11 cellular contexts compared by ENCODE assay signal in the genomic region with DNA sequence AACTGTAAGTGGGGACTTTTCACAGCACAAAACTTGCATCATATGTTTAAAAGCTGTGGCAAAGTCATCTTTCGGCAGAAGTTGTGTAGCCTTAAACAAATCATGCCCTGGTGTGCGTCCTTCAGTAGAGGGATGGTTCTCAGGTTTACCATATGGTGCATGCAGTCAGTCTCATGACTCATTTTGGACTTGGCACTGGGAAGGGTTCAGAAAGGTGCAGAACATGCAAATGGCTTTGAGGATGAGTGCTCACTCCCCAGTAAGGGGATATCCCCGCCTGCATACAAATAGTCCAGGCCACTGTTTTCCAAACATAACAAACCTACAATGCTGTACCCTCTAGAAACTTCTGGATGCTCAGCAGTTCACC.
DNase-seq lines count a peak whose midpoint lies in the region; ATAC-seq and TF ChIP-seq lines count a peak whose summit lies in the region.
"Had no signal": no experiment of that assay in that cellular context is flagged by ENCODE, and none has a peak within 500 bp of the region (broad histone marks: within the 10 kb centered on the region; RNA-seq: fewer than 3 reads in every experiment).

No MANE protein-coding gene starts in this region.

- intact Hi-C loops in sciatic nerve (cut with DNase I) (no loop called here), left ventricle myocardium inferior (cut with micrococcal nuclease) (no loop called here)

- H3K9me3 Mint-ChIP-seq in natural killer cell treated with Interleukin-12 subunit alpha and Interleukin-12 subunit beta and Interleukin-15 and Interleukin-18, amount 100 ng/mL, for 72 hours = no peaks in the 10 kb centered on the region

- POLR2A ChIA-PET in GM10248 (lab: Yijun Ruan, JAX) = no interaction called here

- H3K4me3 Mint-ChIP-seq in natural killer cell treated with Interleukin-12 subunit alpha and Interleukin-12 subunit beta and Interleukin-15 and Interleukin-18, amount 100 ng/mL, for 72 hours = no peak overlapping the region

- H3K36me3 Mint-ChIP-seq in natural killer cell treated with Interleukin-12 subunit alpha and Interleukin-12 subunit beta and Interleukin-15 and Interleukin-18, amount 100 ng/mL, for 72 hours = no peaks in the 10 kb centered on the region

- H3K27me3 ChIP-seq in left ventricle myocardium inferior (ENCODE audit: low read depth) = peaks cover 21% of the 10 kb centered on the region

- H3K27ac ChIP-seq in left ventricle myocardium inferior (replicated peaks) = no peak overlapping the region
- H3K27ac ChIP-seq: skin epidermis had no signal

- no peaks in the 10 kb centered on the region for H3K4me1 ChIP-seq in left ventricle myocardium inferior

- H3K27me3 Mint-ChIP-seq in natural killer cell treated with Interleukin-12 subunit alpha and Interleukin-12 subunit beta and Interleukin-15 and Interleukin-18, amount 100 ng/mL, for 72 hours = peaks cover 9 to 16% of the 10 kb centered on the region in 2 donors

- H3K4me3 ChIP-seq in left ventricle myocardium inferior = no peak overlapping the region
- H3K4me3 ChIP-seq: skin epidermis had no signal

- H3K9me3 ChIP-seq in left ventricle myocardium inferior (replicated peaks) = no peaks in the 10 kb centered on the region

- no peak for TF ChIP-seq CTCF in GM10248 (IDR thresholded peaks at IDR 0.05; ENCODE audit: control extremely low read depth, extremely low read depth, low read depth, missing control alignments)
- no peak for TF ChIP-seq CTCF in left ventricle myocardium inferior (IDR thresholded peaks at IDR 0.05; ENCODE audit: borderline replicate concordance)

- ATAC-seq in GM19328 (IDR thresholded peaks at IDR 0.05; ENCODE audit: unreplicated experiment) (peak; percentile 91), HG02759 (IDR thresholded peaks at IDR 0.05; ENCODE audit: unreplicated experiment) (peak; percentile 95), HG03460 (IDR thresholded peaks at IDR 0.05; ENCODE audit: unreplicated experiment) (peak; percentile 86), sciatic nerve (no peak)
- ATAC-seq in natural killer cell treated with Interleukin-12 subunit alpha and Interleukin-12 subunit beta and Interleukin-15 and Interleukin-18, amount 100 ng/mL, for 72 hours = no peak

- no peaks in the 10 kb centered on the region for H3K36me3 ChIP-seq in left ventricle myocardium inferior

- DNase-seq in GM10248 (ENCODE audit: extremely low spot score) = peak; percentile 20
- DNase-seq in natural killer cell treated with Interleukin-12 subunit alpha and Interleukin-12 subunit beta and Interleukin-15 and Interleukin-18, amount 100 ng/mL, for 72 hours (ENCODE audit: low spot score) = no peak
- no peak for DNase-seq in sciatic nerve (ENCODE audit: low spot score)
- DNase-seq in left ventricle myocardium inferior = no peak
- no peak for DNase-seq in mucosa of gallbladder (ENCODE audit: low spot score)
- DNase-seq: effector memory CD4-positive, alpha-beta T cell; NCI-H2029 treated with DMSO at 0.1 percent for 48 hours had no signal

- CTCF ChIA-PET in GM10248 (lab: Yijun Ruan, JAX) = interaction anchor here (1.6 to 2.9 kb wide), 2 partner anchors 11 to 15 kb away, joined by 5 to 11 read pairs; no protein-coding TSS in a partner anchor

- no peak overlapping the region for H3K27ac Mint-ChIP-seq in natural killer cell treated with Interleukin-12 subunit alpha and Interleukin-12 subunit beta and Interleukin-15 and Interleukin-18, amount 100 ng/mL, for 72 hours

- no peaks in the 10 kb centered on the region for H3K4me1 Mint-ChIP-seq in natural killer cell treated with Interleukin-12 subunit alpha and Interleukin-12 subunit beta and Interleukin-15 and Interleukin-18, amount 100 ng/mL, for 72 hours (ENCODE audit: low read depth in 2 of 2)

Comparison
In these comparisons a context has a peak if more than half of its experiments do, and no peak if none do; other contexts are left out.
1. ATAC-seq: peak in GM19328 (single experiment), HG02759 (single experiment) and HG03460 (single experiment); none in natural killer cell treated with Interleukin-12 subunit alpha and Interleukin-12 subunit beta and Interleukin-15 and Interleukin-18, amount 100 ng/mL, for 72 hours (0 of 2) and sciatic nerve (single experiment).